In genomic region chr14:103530831-103531230, GRCh38 we compare ENCODE assay signal across 12 cellular contexts. TPM values are rescaled to one million over a fixed set of nuclear protein-coding genes. Genes with fewer than 3 reads are reported as not detected.
DNase-seq lines count a peak whose midpoint lies in the region; ATAC-seq and TF ChIP-seq lines count a peak whose summit lies in the region.
"Had no signal": no experiment of that assay in that cellular context is flagged by ENCODE, and none has a peak within 500 bp of the region (broad histone marks: within the 10 kb centered on the region; RNA-seq: fewer than 3 reads in every experiment).

No MANE protein-coding gene starts in this region.

- no peaks in the 10 kb centered on the region for H3K9me3 ChIP-seq in CD4-positive, alpha-beta T cell (ENCODE audit: control insufficient read depth, low read length)
- no peaks in the 10 kb centered on the region for H3K9me3 ChIP-seq in HCT116 (ENCODE audit: control insufficient read depth in 1 of 2, insufficient read depth in 1 of 2, low read depth in 1 of 2, low read length in 2 of 2)
- H3K9me3 ChIP-seq: psoas muscle, thoracic aorta had no signal

- POLR2A ChIA-PET in CD4-positive, alpha-beta T cell (lab: Charles Lee), result interaction anchor here (1.4 to 2.5 kb wide), 2 partner anchors 10 to 31 kb away, joined by 3 to 17 read pairs; partner anchors contain the start of genes BAG5 and COA8
- POLR2A ChIA-PET in HCT116 (lab: Charles Lee), result interaction anchor here (1.2 kb wide), 1 partner anchor 10 kb away, joined by 5 read pairs; no protein-coding TSS in a partner anchor
- POLR2A ChIA-PET in activated naive CD8-positive, alpha-beta T cell treated with anti-CD3 and anti-CD28 coated beads, Interleukin-2, amount 10 ng/mL, durations not matched to agents 7 days and 5 days (lab: Charles Lee), result no interaction called here

- H3K27me3 Mint-ChIP-seq in CD4-positive, alpha-beta T cell, result no peaks in the 10 kb centered on the region
- H3K27me3 Mint-ChIP-seq in activated naive CD8-positive, alpha-beta T cell treated with anti-CD3 and anti-CD28 coated beads, Interleukin-2, amount 10 ng/mL, durations not matched to agents 7 days and 5 days, result no peaks in the 10 kb centered on the region
- H3K27me3 Mint-ChIP-seq in neural crest cell (ENCODE audit: low read depth) (no peaks in the 10 kb centered on the region), HFFc6 (ENCODE audit: insufficient read depth) (peaks cover 3% of the 10 kb centered on the region)

- no peak for ATAC-seq in CD4-positive, alpha-beta T cell (ENCODE audit: poor library complexity)
- no peak for ATAC-seq in HCT116
- ATAC-seq in activated naive CD8-positive, alpha-beta T cell treated with anti-CD3 and anti-CD28 coated beads, Interleukin-2, amount 10 ng/mL, durations not matched to agents 7 days and 5 days (ENCODE audit: low read depth), result no peak
- ATAC-seq: psoas muscle had no signal

- no peak for TF ChIP-seq RAD21 in HCT116 (IDR thresholded peaks at IDR 0.05; ENCODE audit: low read depth)

- H3K27ac ChIP-seq in CD4-positive, alpha-beta T cell (ENCODE audit: low read depth, low read length), result no peak overlapping the region
- no peak overlapping the region for H3K27ac ChIP-seq in HCT116 (ENCODE audit: low read depth, low read length)
- H3K27ac ChIP-seq: psoas muscle, thoracic aorta had no signal

- peak overlapping the region; percentile 92 for H3K27ac Mint-ChIP-seq in CD4-positive, alpha-beta T cell
- no peak overlapping the region for H3K27ac Mint-ChIP-seq in activated naive CD8-positive, alpha-beta T cell treated with anti-CD3 and anti-CD28 coated beads, Interleukin-2, amount 10 ng/mL, durations not matched to agents 7 days and 5 days
- no peak overlapping the region for H3K27ac Mint-ChIP-seq in neural crest cell (ENCODE audit: unreplicated experiment)
- H3K27ac Mint-ChIP-seq in HFFc6, result no peak overlapping the region

- H3K79me2 ChIP-seq in HCT116 (ENCODE audit: insufficient read depth, low read length), result peaks cover 30% of the 10 kb centered on the region

- no peak for TF ChIP-seq POLR2A in HCT116 (IDR thresholded peaks at IDR 0.05; ENCODE audit: borderline replicate concordance, extremely low read depth, insufficient read depth, insufficient read length)

- BruUV-seq in HCT116 (replicated peaks; lab: Mats Ljungman, UMichigan), result no TSS peak

- peaks cover 36% of the 10 kb centered on the region for H3K4me1 Mint-ChIP-seq in CD4-positive, alpha-beta T cell (ENCODE audit: low read depth)
- peaks cover 27% of the 10 kb centered on the region for H3K4me1 Mint-ChIP-seq in activated naive CD8-positive, alpha-beta T cell treated with anti-CD3 and anti-CD28 coated beads, Interleukin-2, amount 10 ng/mL, durations not matched to agents 7 days and 5 days
- H3K4me1 Mint-ChIP-seq in neural crest cell (peaks cover 28% of the 10 kb centered on the region), HFFc6 (ENCODE audit: low read depth) (peaks cover 32% of the 10 kb centered on the region)

- RAD21 ChIA-PET in HCT116 (lab: Charles Lee; ENCODE audit: low non-redundant PET in 1 of 2, low total read pairs in 2 of 2, uncharacterized antibody in 2 of 2, unreplicated experiment in 2 of 2), result no interaction called here

- H3K4me1 ChIP-seq in HCT116 (ENCODE audit: control insufficient read depth in 1 of 2, insufficient read depth in 2 of 2, low read length in 2 of 2), result peaks cover 10 to 28% of the 10 kb centered on the region in 2 experiments; a peak in 3 of 4 replicates

- peak overlapping the region; percentile 96 for H3K4me3 Mint-ChIP-seq in CD4-positive, alpha-beta T cell
- peak overlapping the region; percentile 98 for H3K4me3 Mint-ChIP-seq in activated naive CD8-positive, alpha-beta T cell treated with anti-CD3 and anti-CD28 coated beads, Interleukin-2, amount 10 ng/mL, durations not matched to agents 7 days and 5 days
- peak overlapping the region; percentile 93 for H3K4me3 Mint-ChIP-seq in neural crest cell
- no peak overlapping the region for H3K4me3 Mint-ChIP-seq in HFFc6

- no peaks in the 10 kb centered on the region for H3K9me2 ChIP-seq in HCT116 (ENCODE audit: insufficient read depth)

- TF ChIP-seq CTCF in CD4-positive, alpha-beta T cell (IDR thresholded peaks at IDR 0.05), result no peak
- no peak for TF ChIP-seq CTCF in HCT116 (IDR thresholded peaks at IDR 0.05 in 2 of 3, conservative IDR thresholded peaks at IDR 0.05 in 1 of 3; ENCODE audit: borderline replicate concordance in 1 of 3, insufficient read depth in 1 of 3, low read depth in 2 of 3, low read length in 2 of 3)
- TF ChIP-seq CTCF in neural crest cell (conservative IDR thresholded peaks at IDR 0.05), result no peak
- no peak for TF ChIP-seq CTCF in HFFc6 (IDR thresholded peaks at IDR 0.05)

- no peak overlapping the region for H3K4me3 ChIP-seq in HCT116 (replicated peaks in 1 of 2; ENCODE audit: low read depth in 1 of 2, low read length in 2 of 2)

- peaks cover 8% of the 10 kb centered on the region for H3K36me3 Mint-ChIP-seq in CD4-positive, alpha-beta T cell (ENCODE audit: low read depth)
- peaks cover 2% of the 10 kb centered on the region for H3K36me3 Mint-ChIP-seq in activated naive CD8-positive, alpha-beta T cell treated with anti-CD3 and anti-CD28 coated beads, Interleukin-2, amount 10 ng/mL, durations not matched to agents 7 days and 5 days
- H3K36me3 Mint-ChIP-seq in neural crest cell (ENCODE audit: low read depth), result no peaks in the 10 kb centered on the region
- H3K36me3 Mint-ChIP-seq in HFFc6 (ENCODE audit: low read depth), result peaks cover 4% of the 10 kb centered on the region; the same call in 1 of the 2 replicates

- H3K9ac ChIP-seq in HCT116 (ENCODE audit: low read length), result no peak overlapping the region

- no peaks in the 10 kb centered on the region for H3K9me3 Mint-ChIP-seq in CD4-positive, alpha-beta T cell
- H3K9me3 Mint-ChIP-seq in activated naive CD8-positive, alpha-beta T cell treated with anti-CD3 and anti-CD28 coated beads, Interleukin-2, amount 10 ng/mL, durations not matched to agents 7 days and 5 days, result no peaks in the 10 kb centered on the region
- H3K9me3 Mint-ChIP-seq in neural crest cell, result no peaks in the 10 kb centered on the region
- H3K9me3 Mint-ChIP-seq in HFFc6, result no peaks in the 10 kb centered on the region

- no peaks in the 10 kb centered on the region for H4K20me1 ChIP-seq in HCT116 (ENCODE audit: insufficient read depth)

- no peak overlapping the region for H2AFZ ChIP-seq in HCT116 (ENCODE audit: low read depth, low read length, poor library complexity, severe bottlenecking)

- DNase-seq in CD4-positive, alpha-beta T cell, result no peak
- DNase-seq in HCT116 (ENCODE audit: low read depth, low spot score) (no peak), neural crest cell (ENCODE audit: low read depth, low spot score) (no peak), activated gamma-delta T cell (lab: John Stamatoyannopoulos, UW) (no peak), HFFc6 (no peak), globus pallidus (ENCODE audit: low spot score) (no peak)
- no peak for DNase-seq in activated naive CD8-positive, alpha-beta T cell treated with anti-CD3 and anti-CD28 coated beads, Interleukin-2, amount 10 ng/mL, durations not matched to agents 7 days and 5 days
- DNase-seq: amygdala, GF-D8, glutamatergic neuron had no signal

- CTCF ChIA-PET in CD4-positive, alpha-beta T cell (lab: Charles Lee), result interaction anchor here (1.8 kb wide), 1 partner anchor 12 kb away, joined by 7 read pairs; no protein-coding TSS in a partner anchor
- CTCF ChIA-PET in HCT116 (lab: Charles Lee), result interaction anchor here (1.3 kb wide), 1 partner anchor 9 kb away, joined by 3 read pairs; no protein-coding TSS in a partner anchor

- peak overlapping the region; percentile 96 for H3K4me2 ChIP-seq in HCT116 (ENCODE audit: low read length)

- peaks cover 0 to 17% of the 10 kb centered on the region in 2 experiments; a peak in 2 of 4 replicates for H3K36me3 ChIP-seq in HCT116 (ENCODE audit: control insufficient read depth in 1 of 2, insufficient read depth in 2 of 2, low read length in 2 of 2)

- intact Hi-C loops in CD4-positive, alpha-beta T cell (cut with DNase I, micrococcal nuclease), result no loop called here
- intact Hi-C loops in HCT116 (cut with micrococcal nuclease), result no loop called here

- H3K27me3 ChIP-seq in CD4-positive, alpha-beta T cell (ENCODE audit: control insufficient read depth, insufficient read depth, low read length), result no peaks in the 10 kb centered on the region
- H3K27me3 ChIP-seq in HCT116 (ENCODE audit: insufficient read depth, low read length), result no peaks in the 10 kb centered on the region

TF ChIP-seq in HCT116, 20 proteins besides CTCF, POLR2A, EP300 and RAD21 (continues in another document):
- TF ChIP-seq SRF (IDR thresholded peaks at IDR 0.05; ENCODE audit: low read depth) (no peak), SP1 (IDR thresholded peaks at IDR 0.05; ENCODE audit: low read depth) (no peak), POLR2AphosphoS5 (IDR thresholded peaks at IDR 0.05; ENCODE audit: low read depth, low read length) (no peak)

RNA-seq across cellular contexts. Expression of gene TRMT61A, which starts 1.8 kb away (rescaled TPM):
- 1 to 10 TPM; 9.2 to 9.8 TPM for total RNA-seq in CD4-positive, alpha-beta T cell
- total RNA-seq in HCT116 (2021; ENCODE audit: unreplicated experiment), result 14.9 TPM
- 8.4 and 8.5 TPM in 2 replicates for polyA plus RNA-seq in HCT116 (2012)
- total RNA-seq in activated naive CD8-positive, alpha-beta T cell treated with anti-CD3 and anti-CD28 coated beads, Interleukin-2, amount 10 ng/mL, durations not matched to agents 7 days and 5 days, result 1 to 10 TPM; 7.8 to 9.2 TPM
- total RNA-seq in neural crest cell, result 10.9 and 12.5 TPM in 2 replicates
- total RNA-seq in HFFc6 (2021; fragmentation: NEBNext Ultra II Directional; extraction: Animal tissue kit (Norgen Biotek cat#: 25700)), result 10 to 100 TPM; 12.0 to 14.9 (median 13.4) TPM

RNA-seq across cellular contexts. Expression of gene CKB, which starts 8.2 kb away (rescaled TPM):
- 1 to 10 TPM; 5.8 to 6.6 TPM for total RNA-seq in CD4-positive, alpha-beta T cell
- 605 TPM for total RNA-seq in HCT116 (2021; ENCODE audit: unreplicated experiment)
- 804 and 838 TPM in 2 replicates for polyA plus RNA-seq in HCT116 (2012)
- 1 to 10 TPM; 4.3 to 4.4 TPM for total RNA-seq in activated naive CD8-positive, alpha-beta T cell treated with anti-CD3 and anti-CD28 coated beads, Interleukin-2, amount 10 ng/mL, durations not matched to agents 7 days and 5 days
- total RNA-seq in neural crest cell, result 961 and 996 TPM in 2 replicates
- 10 to 100 TPM; 16.6 to 31.3 (median 19.4) TPM for total RNA-seq in HFFc6 (2021; fragmentation: NEBNext Ultra II Directional; extraction: Animal tissue kit (Norgen Biotek cat#: 25700))

RNA-seq across cellular contexts. Expression of gene BAG5, which starts 31.6 kb away (rescaled TPM):
- total RNA-seq in CD4-positive, alpha-beta T cell, result 10 to 100 TPM; 39.4 to 40.3 TPM
- 27.0 TPM for total RNA-seq in HCT116 (2021; ENCODE audit: unreplicated experiment)
- polyA plus RNA-seq in HCT116 (2012), result 8.0 and 10.5 TPM in 2 replicates
- 10 to 100 TPM; 31.7 to 32.3 TPM for total RNA-seq in activated naive CD8-positive, alpha-beta T cell treated with anti-CD3 and anti-CD28 coated beads, Interleukin-2, amount 10 ng/mL, durations not matched to agents 7 days and 5 days
- total RNA-seq in neural crest cell, result 32.1 and 33.5 TPM in 2 replicates
- 10 to 100 TPM; 22.6 to 25.8 (median 23.6) TPM for total RNA-seq in HFFc6 (2021; fragmentation: NEBNext Ultra II Directional; extraction: Animal tissue kit (Norgen Biotek cat#: 25700))

RNA-seq across cellular contexts. Expression of gene COA8, which starts 31.9 kb away (rescaled TPM):
- total RNA-seq in CD4-positive, alpha-beta T cell, result 10 to 100 TPM in 1 of 2 experiments, 1 to 10 TPM in 1; 9.1 to 10.7 TPM
- total RNA-seq in HCT116 (2021; ENCODE audit: unreplicated experiment), result 29.4 TPM
- 15.6 and 18.0 TPM in 2 replicates for polyA plus RNA-seq in HCT116 (2012)
- 10 to 100 TPM; 26.7 to 29.5 TPM for total RNA-seq in activated naive CD8-positive, alpha-beta T cell treated with anti-CD3 and anti-CD28 coated beads, Interleukin-2, amount 10 ng/mL, durations not matched to agents 7 days and 5 days
- 33.7 and 37.2 TPM in 2 replicates for total RNA-seq in neural crest cell
- 10 to 100 TPM; 38.7 to 54.8 (median 46.9) TPM for total RNA-seq in HFFc6 (2021; fragmentation: NEBNext Ultra II Directional; extraction: Animal tissue kit (Norgen Biotek cat#: 25700))

Comparison
In these comparisons a context has a peak if more than half of its experiments do, and no peak if none do; other contexts are left out.
1. RNA of gene CKB, which starts 8.2 kb away (total RNA-seq): 961 to 996 TPM in neural crest cell and 605 TPM in HCT116 (single experiment); 16.6 to 31.3 TPM in HFFc6, 5.8 to 6.6 TPM in CD4-positive, alpha-beta T cell and 4.3 to 4.4 TPM in activated naive CD8-positive, alpha-beta T cell treated with anti-CD3 and anti-CD28 coated beads, Interleukin-2, amount 10 ng/mL, durations not matched to agents 7 days and 5 days; every median in the first group is over 10 times any median in the second.